ENCODE assay signal across 15 cellular contexts in genomic region chr11:74070713-74071506, GRCh38.
A peak's percentile ranks its signal among the peaks of the same experiment; 100 is the strongest.
DNase-seq lines count a peak whose midpoint lies in the region; ATAC-seq and TF ChIP-seq lines count a peak whose summit lies in the region.
"Had no signal": no experiment of that assay in that cellular context is flagged by ENCODE, and none has a peak within 500 bp of the region (broad histone marks: within the 10 kb centered on the region; RNA-seq: fewer than 3 reads in every experiment).

No MANE protein-coding gene starts in this region.

- peak overlapping the region; percentile 10 for H3K27ac Mint-ChIP-seq in progenitor cell of endocrine pancreas
- no peak overlapping the region for H3K27ac Mint-ChIP-seq in T-helper 17 cell
- H3K27ac Mint-ChIP-seq: activated naive CD4-positive, alpha-beta T cell treated with anti-CD3 and anti-CD28 coated beads for 36 hours had no signal

- DNase-seq in CMK (ENCODE audit: low read depth), result peak; percentile 27
- DNase-seq in NCI-H1105 treated with DMSO at 0.1 percent for 48 hours (lab: John Stamatoyannopoulos, UW), result peak; percentile 77
- peak; percentile 66 for DNase-seq in amniotic epithelial cell (ENCODE audit: low read depth)
- DNase-seq in progenitor cell of endocrine pancreas (ENCODE audit: low spot score, unreplicated experiment), result no peak
- DNase-seq in stimulated activated CD4-positive, alpha-beta T cell treated with anti-CD3 and anti-CD28 coated beads, Interleukin-4, amount 100 ng/mL, for 24 hours, result no peak
- DNase-seq in NCI-H1694 treated with DMSO at 0.1 percent for 48 hours (lab: John Stamatoyannopoulos, UW), result no peak
- DNase-seq in hepatic stellate cell (ENCODE audit: low spot score), result no peak
- no peak for DNase-seq in T-helper 17 cell
- DNase-seq: activated naive CD4-positive, alpha-beta T cell treated with anti-CD3 and anti-CD28 coated beads for 36 hours; AML-193; effector memory CD4-positive, alpha-beta T cell; GOT3; left colon; NCI-H345 had no signal

- H3K36me3 Mint-ChIP-seq in progenitor cell of endocrine pancreas (ENCODE audit: insufficient read depth) (peaks cover 28% of the 10 kb centered on the region), T-helper 17 cell (ENCODE audit: low read depth) (peaks cover 21% of the 10 kb centered on the region)

- no peaks in the 10 kb centered on the region for H3K9me3 ChIP-seq in T-helper 17 cell (ENCODE audit: control insufficient read depth, low read length, poor library complexity, severe bottlenecking)

- no peak overlapping the region for H3K4me3 Mint-ChIP-seq in progenitor cell of endocrine pancreas (ENCODE audit: low read depth)
- H3K4me3 Mint-ChIP-seq in T-helper 17 cell, result no peak overlapping the region
- H3K4me3 Mint-ChIP-seq: activated naive CD4-positive, alpha-beta T cell treated with anti-CD3 and anti-CD28 coated beads for 36 hours had no signal

- H3K27me3 Mint-ChIP-seq in progenitor cell of endocrine pancreas, result no peaks in the 10 kb centered on the region
- H3K27me3 Mint-ChIP-seq in T-helper 17 cell, result no peaks in the 10 kb centered on the region

- ATAC-seq in T-helper 17 cell, result no peak
- ATAC-seq: activated CD4-positive, CD25-positive, alpha-beta regulatory T cell treated with anti-CD3 and anti-CD28 coated beads, Interleukin-2, amount 50 U/mL, for 24 hours; left colon had no signal

- H3K9me3 Mint-ChIP-seq in progenitor cell of endocrine pancreas (ENCODE audit: low read depth), result no peaks in the 10 kb centered on the region
- H3K9me3 Mint-ChIP-seq: activated naive CD4-positive, alpha-beta T cell treated with anti-CD3 and anti-CD28 coated beads for 36 hours had no signal

- no peak for TF ChIP-seq CTCF in progenitor cell of endocrine pancreas (IDR thresholded peaks at IDR 0.05; ENCODE audit: unreplicated experiment)

- H3K4me1 Mint-ChIP-seq in progenitor cell of endocrine pancreas (ENCODE audit: low read depth) (peaks cover 30% of the 10 kb centered on the region), T-helper 17 cell (peaks cover 15% of the 10 kb centered on the region)

Comparison
In these comparisons a context has a peak if more than half of its experiments do, and no peak if none do; other contexts are left out.
1. DNase-seq: peak in CMK (single experiment), NCI-H1105 treated with DMSO at 0.1 percent for 48 hours (single experiment) and amniotic epithelial cell (single experiment); none in progenitor cell of endocrine pancreas (single experiment), stimulated activated CD4-positive, alpha-beta T cell treated with anti-CD3 and anti-CD28 coated beads, Interleukin-4, amount 100 ng/mL, for 24 hours (single experiment), NCI-H1694 treated with DMSO at 0.1 percent for 48 hours (single experiment), hepatic stellate cell (single experiment) and T-helper 17 cell (0 of 3).